In the genomic region with DNA sequence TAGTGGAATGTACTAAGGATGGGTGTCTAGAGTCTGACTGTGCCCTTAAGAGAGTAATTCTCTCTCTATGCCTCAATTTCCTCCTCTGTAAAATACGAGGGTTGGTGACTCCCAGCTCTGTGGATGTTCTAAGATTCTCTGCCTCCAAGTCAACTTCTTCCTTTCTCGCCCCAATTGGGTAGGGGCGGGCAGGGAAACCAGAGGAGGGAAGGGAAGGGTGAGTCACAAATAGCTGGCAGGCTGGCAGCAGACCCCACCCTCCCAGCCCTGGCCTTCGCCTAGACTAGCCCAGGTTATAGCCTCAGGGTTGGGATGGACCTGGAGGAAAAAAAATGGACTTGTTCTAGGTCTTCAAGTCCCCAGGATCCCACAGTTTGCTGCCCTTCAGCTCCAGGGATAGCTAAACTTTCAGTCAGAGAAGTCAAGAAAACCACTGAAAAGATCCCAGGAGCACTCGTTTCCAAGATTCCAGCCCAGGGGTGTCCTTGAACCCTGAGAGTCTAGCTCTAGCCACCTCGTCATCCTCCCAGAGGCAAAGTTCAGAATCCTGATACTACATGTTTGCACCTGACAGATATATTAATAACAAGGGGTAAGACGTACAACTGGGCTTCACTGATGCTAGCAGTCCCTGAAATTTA, we compare ENCODE assay signal across 7 cellular contexts. TPM values are rescaled to one million over a fixed set of nuclear protein-coding genes. Genes with fewer than 3 reads are reported as not detected.
DNase-seq lines count a peak whose midpoint lies in the region; TF ChIP-seq lines count a peak whose summit lies in the region.

No MANE protein-coding gene starts in this region.

- H3K4me1 ChIP-seq in rectal smooth muscle tissue (ENCODE audit: control insufficient read depth, insufficient read depth, low read length) = peaks cover 15% of the 10 kb centered on the region

- H3K36me3 ChIP-seq in rectal smooth muscle tissue (ENCODE audit: control insufficient read depth, insufficient read depth, low read length) = no peaks in the 10 kb centered on the region

- no peak overlapping the region for H3K9ac ChIP-seq in rectal smooth muscle tissue (ENCODE audit: low read length)

- no peaks in the 10 kb centered on the region for H3K27me3 ChIP-seq in rectal smooth muscle tissue (ENCODE audit: control insufficient read depth, insufficient read depth, low read length)

- H3K27ac ChIP-seq in rectal smooth muscle tissue (ENCODE audit: low read depth, low read length) = no peak overlapping the region

- DNase-seq in ELR (ENCODE audit: low read depth) = peak; percentile 72
- DNase-seq in RPMI7951 (ENCODE audit: low read depth) = peak; percentile 63
- no peak for DNase-seq in epithelial cell of proximal tubule (ENCODE audit: low read depth)
- no peak for DNase-seq in occipital lobe (lab: John Stamatoyannopoulos, UW)
- DNase-seq in NCI-H1105 (lab: John Stamatoyannopoulos, UW) = no peak
- no peak for DNase-seq in HCEC 1CT

- peak overlapping the region; percentile 83 for H3K4me3 ChIP-seq in epithelial cell of proximal tubule (ENCODE audit: low read depth, low read length)
- H3K4me3 ChIP-seq in rectal smooth muscle tissue (ENCODE audit: low read length) = peak overlapping the region; percentile 90

- TF ChIP-seq CTCF in epithelial cell of proximal tubule (conservative IDR thresholded peaks at IDR 0.05; ENCODE audit: low read depth, low read length) = no peak

RNA-seq across cellular contexts. Expression of a gene that starts 2.3 kb away (rescaled TPM):
- 16.9 and 23.6 TPM in 2 replicates for total RNA-seq in RPMI7951 (2014; rRNA removed; shearing (Covaris generic))
- total RNA-seq in epithelial cell of proximal tubule = 44.3 and 272 TPM in 2 replicates
- 10.9 TPM for total RNA-seq in occipital lobe

RNA-seq across cellular contexts. Expression of a gene that starts 5.6 kb away (rescaled TPM):
- total RNA-seq in RPMI7951 (2014; rRNA removed; shearing (Covaris generic)) = 21.7 and 22.0 TPM in 2 replicates
- total RNA-seq in epithelial cell of proximal tubule = 49.2 and 56.0 TPM in 2 replicates
- 20.0 TPM for total RNA-seq in occipital lobe

RNA-seq across cellular contexts. Expression of a gene that starts 32.6 kb away (rescaled TPM):
- total RNA-seq in RPMI7951 (2014; rRNA removed; shearing (Covaris generic)) = 0.84 and 1.1 TPM in 2 replicates
- total RNA-seq in epithelial cell of proximal tubule = 1.4 and 3.7 TPM in 2 replicates
- total RNA-seq in occipital lobe = not detected

RNA-seq across cellular contexts. Expression of a gene that starts 33.4 kb away (rescaled TPM):
- total RNA-seq in RPMI7951 (2014; rRNA removed; shearing (Covaris generic)) = 54.7 and 85.4 TPM in 2 replicates
- total RNA-seq in epithelial cell of proximal tubule = 62.0 and 81.2 TPM in 2 replicates
- 6.7 TPM for total RNA-seq in occipital lobe

RNA-seq across cellular contexts. Expression of a gene that starts 40.6 kb away (rescaled TPM):
- total RNA-seq in RPMI7951 (2014; rRNA removed; shearing (Covaris generic)) = 39.2 and 45.1 TPM in 2 replicates
- total RNA-seq in epithelial cell of proximal tubule (50.1 and 61.5 TPM in 2 replicates), occipital lobe (37.4 TPM)

Comparison
In these comparisons a context has a peak if more than half of its experiments do, and no peak if none do; other contexts are left out.
1. DNase-seq: peak in ELR (single experiment) and RPMI7951 (single experiment); none in epithelial cell of proximal tubule (single experiment), occipital lobe (single experiment), NCI-H1105 (single experiment) and HCEC 1CT (single experiment).